24 cellular contexts compared by ENCODE assay signal in genomic region chr11:4154503-4154902, GRCh38. TPM values are rescaled to one million over a fixed set of nuclear protein-coding genes. Genes with fewer than 3 reads are reported as not detected.
DNase-seq lines count a peak whose midpoint lies in the region; FAIRE-seq and TF ChIP-seq lines count a peak whose summit lies in the region.
"Had no signal": no experiment of that assay in that cellular context is flagged by ENCODE, and none has a peak within 500 bp of the region (broad histone marks: within the 10 kb centered on the region; RNA-seq: fewer than 3 reads in every experiment).

No MANE protein-coding gene starts in this region.

- H3K79me2 ChIP-seq in astrocyte (ENCODE audit: insufficient read depth, low read length), result no peaks in the 10 kb centered on the region
- H3K79me2 ChIP-seq in mesendoderm (ENCODE audit: control insufficient read depth, insufficient read depth, low read length), result no peaks in the 10 kb centered on the region

- no peak overlapping the region for H3K4ac ChIP-seq in mesendoderm (ENCODE audit: low read depth, low read length)

- H3K23ac ChIP-seq in mesendoderm (ENCODE audit: low read length), result no peak overlapping the region

- H3K9me3 ChIP-seq in astrocyte (ENCODE audit: insufficient read depth, low read depth, low read length), result no peaks in the 10 kb centered on the region
- no peaks in the 10 kb centered on the region for H3K9me3 ChIP-seq in CD4-positive, alpha-beta memory T cell (ENCODE audit: control insufficient read depth in 1 of 2, low read length in 2 of 2)
- H3K9me3 ChIP-seq: BLaER1, HAP-1 had no signal

- CTCF ChIA-PET in activated CD4-positive, alpha-beta T cell treated with anti-CD3 and anti-CD28 coated beads, Interleukin-2, amount 10 ng/mL, durations not matched to agents 7 days and 5 days (lab: Charles Lee), result no interaction called here
- CTCF ChIA-PET in CD4-positive, alpha-beta memory T cell (lab: Charles Lee; ENCODE audit: partially characterized antibody), result no interaction called here

- FAIRE-seq in astrocyte (lab: Jason Lieb, UNC), result no peak
- FAIRE-seq: A204.1, D721Med, GM12891, GM18507, H54 had no signal

- DNase-seq in ELF-1 (ENCODE audit: low read depth, low spot score), result peak; percentile 76
- DNase-seq in astrocyte (ENCODE audit: low read depth), result no peak
- DNase-seq in mesendoderm, result peak; percentile 17
- no peak for DNase-seq in activated CD4-positive, alpha-beta T cell treated with anti-CD3 and anti-CD28 coated beads, Interleukin-2, amount 10 ng/mL, durations not matched to agents 7 days and 5 days
- no peak for DNase-seq in CD4-positive, alpha-beta memory T cell
- no peak for DNase-seq in activated T-cell treated with anti-CD3 and anti-CD28 coated beads, Interleukin-2, amount 50 U/mL, for 24 hours
- DNase-seq: CD4-positive, CD25-positive, alpha-beta regulatory T cell; CD8-positive, alpha-beta memory T cell; DMS 273 treated with DMSO at 0.1 percent for 48 hours; DMS79; EL; GF-D8; GOT3; HFFc6 had no signal

- no peak overlapping the region for H2BK120ac ChIP-seq in mesendoderm (ENCODE audit: low read depth, low read length)

- H3K36me3 Mint-ChIP-seq in astrocyte (ENCODE audit: low read depth, unreplicated experiment), result no peaks in the 10 kb centered on the region
- H3K36me3 Mint-ChIP-seq in activated CD4-positive, alpha-beta T cell treated with anti-CD3 and anti-CD28 coated beads, Interleukin-2, amount 10 ng/mL, durations not matched to agents 7 days and 5 days (ENCODE audit: low read depth), result no peaks in the 10 kb centered on the region
- H3K36me3 Mint-ChIP-seq in CD4-positive, alpha-beta memory T cell, result peaks cover 0 to 4% of the 10 kb centered on the region in 2 donors
- no peaks in the 10 kb centered on the region for H3K36me3 Mint-ChIP-seq in activated T-cell treated with anti-CD3 and anti-CD28 coated beads, Interleukin-2, amount 50 U/mL, for 24 hours (ENCODE audit: low read depth)
- H3K36me3 Mint-ChIP-seq: CD4-positive, CD25-positive, alpha-beta regulatory T cell had no signal

- no peaks in the 10 kb centered on the region for H4K20me1 ChIP-seq in astrocyte (ENCODE audit: insufficient read depth, low read length)
- H4K20me1 ChIP-seq: BLaER1 had no signal

- TF ChIP-seq CTCF in astrocyte (IDR thresholded peaks at IDR 0.05; ENCODE audit: insufficient read depth, low read depth, low read length), result no peak

- intact Hi-C loops in CD4-positive, alpha-beta memory T cell (cut with micrococcal nuclease), result no loop called here

- no peak overlapping the region for H2BK5ac ChIP-seq in mesendoderm (ENCODE audit: low read length)

- no peak overlapping the region for H3K4me3 Mint-ChIP-seq in astrocyte (ENCODE audit: unreplicated experiment)
- no peak overlapping the region for H3K4me3 Mint-ChIP-seq in activated CD4-positive, alpha-beta T cell treated with anti-CD3 and anti-CD28 coated beads, Interleukin-2, amount 10 ng/mL, durations not matched to agents 7 days and 5 days
- no peak overlapping the region for H3K4me3 Mint-ChIP-seq in CD4-positive, alpha-beta memory T cell
- no peak overlapping the region for H3K4me3 Mint-ChIP-seq in activated T-cell treated with anti-CD3 and anti-CD28 coated beads, Interleukin-2, amount 50 U/mL, for 24 hours
- H3K4me3 Mint-ChIP-seq: B cell; CD4-positive, CD25-positive, alpha-beta regulatory T cell; CD8-positive, alpha-beta memory T cell; HFFc6 had no signal

- H3K27me3 ChIP-seq in astrocyte (ENCODE audit: insufficient read depth, low read length) (no peaks in the 10 kb centered on the region), mesendoderm (ENCODE audit: insufficient read depth, low read length, poor library complexity) (no peaks in the 10 kb centered on the region)
- no peaks in the 10 kb centered on the region for H3K27me3 ChIP-seq in CD4-positive, alpha-beta memory T cell (ENCODE audit: insufficient read depth, low read length)
- H3K27me3 ChIP-seq: BLaER1 had no signal

- no peak overlapping the region for H2AK5ac ChIP-seq in mesendoderm (ENCODE audit: low read length)

- H3K9me3 Mint-ChIP-seq in astrocyte (ENCODE audit: unreplicated experiment), result peaks cover 2% of the 10 kb centered on the region
- H3K9me3 Mint-ChIP-seq in activated CD4-positive, alpha-beta T cell treated with anti-CD3 and anti-CD28 coated beads, Interleukin-2, amount 10 ng/mL, durations not matched to agents 7 days and 5 days, result no peaks in the 10 kb centered on the region
- H3K9me3 Mint-ChIP-seq in CD4-positive, alpha-beta memory T cell, result peaks cover 0 to 4% (median 0%) of the 10 kb centered on the region in 8 donors
- H3K9me3 Mint-ChIP-seq in activated T-cell treated with anti-CD3 and anti-CD28 coated beads, Interleukin-2, amount 50 U/mL, for 24 hours, result no peaks in the 10 kb centered on the region
- H3K9me3 Mint-ChIP-seq: HFFc6 had no signal

- H3K4me2 ChIP-seq in astrocyte (ENCODE audit: low read length) (no peak overlapping the region), mesendoderm (ENCODE audit: low read length) (no peak overlapping the region)
- H3K4me2 ChIP-seq: BLaER1 had no signal

- H3K36me3 ChIP-seq in astrocyte (ENCODE audit: insufficient read depth, low read length), result no peaks in the 10 kb centered on the region
- no peaks in the 10 kb centered on the region for H3K36me3 ChIP-seq in mesendoderm (ENCODE audit: control insufficient read depth, insufficient read depth, low read length)
- no peaks in the 10 kb centered on the region for H3K36me3 ChIP-seq in CD4-positive, alpha-beta memory T cell (ENCODE audit: insufficient read depth, low read length)
- H3K36me3 ChIP-seq: BLaER1, HAP-1 had no signal

- H3K27ac Mint-ChIP-seq in astrocyte (ENCODE audit: unreplicated experiment), result peak overlapping the region; percentile 34
- no peak overlapping the region for H3K27ac Mint-ChIP-seq in activated CD4-positive, alpha-beta T cell treated with anti-CD3 and anti-CD28 coated beads, Interleukin-2, amount 10 ng/mL, durations not matched to agents 7 days and 5 days
- H3K27ac Mint-ChIP-seq in CD4-positive, alpha-beta memory T cell, result no peak overlapping the region
- H3K27ac Mint-ChIP-seq in activated T-cell treated with anti-CD3 and anti-CD28 coated beads, Interleukin-2, amount 50 U/mL, for 24 hours, result no peak overlapping the region
- H3K27ac Mint-ChIP-seq: B cell; CD4-positive, CD25-positive, alpha-beta regulatory T cell; CD8-positive, alpha-beta memory T cell; HFFc6 had no signal

- H3K27me3 Mint-ChIP-seq in astrocyte (ENCODE audit: low read depth, unreplicated experiment), result no peaks in the 10 kb centered on the region
- H3K27me3 Mint-ChIP-seq in activated CD4-positive, alpha-beta T cell treated with anti-CD3 and anti-CD28 coated beads, Interleukin-2, amount 10 ng/mL, durations not matched to agents 7 days and 5 days, result peaks cover 2% of the 10 kb centered on the region
- H3K27me3 Mint-ChIP-seq in CD4-positive, alpha-beta memory T cell, result peaks cover 0 to 2% of the 10 kb centered on the region in 2 donors
- H3K27me3 Mint-ChIP-seq in activated T-cell treated with anti-CD3 and anti-CD28 coated beads, Interleukin-2, amount 50 U/mL, for 24 hours, result no peaks in the 10 kb centered on the region
- H3K27me3 Mint-ChIP-seq: B cell had no signal

- POLR2A ChIA-PET in activated CD4-positive, alpha-beta T cell treated with anti-CD3 and anti-CD28 coated beads, Interleukin-2, amount 10 ng/mL, durations not matched to agents 7 days and 5 days (lab: Charles Lee), result no interaction called here
- POLR2A ChIA-PET in CD4-positive, alpha-beta memory T cell (lab: Charles Lee; ENCODE audit: partially characterized antibody), result no interaction called here

- H3K4me1 ChIP-seq in astrocyte (ENCODE audit: insufficient read depth, low read length) (no peaks in the 10 kb centered on the region), mesendoderm (ENCODE audit: control insufficient read depth, low read depth, low read length) (no peaks in the 10 kb centered on the region)
- H3K4me1 ChIP-seq in CD4-positive, alpha-beta memory T cell (ENCODE audit: insufficient read depth, low read length), result no peaks in the 10 kb centered on the region
- H3K4me1 ChIP-seq: HAP-1 had no signal

- H4K5ac ChIP-seq in mesendoderm (ENCODE audit: low read length), result no peak overlapping the region

- no peak overlapping the region for H3K18ac ChIP-seq in mesendoderm (ENCODE audit: low read length)

- H2BK15ac ChIP-seq in mesendoderm (replicated peaks; ENCODE audit: low read depth), result no peak overlapping the region

- H2AFZ ChIP-seq in astrocyte (ENCODE audit: low read depth, low read length), result no peak overlapping the region

- H3K27ac ChIP-seq in astrocyte (ENCODE audit: low read depth, low read length) (no peak overlapping the region), mesendoderm (ENCODE audit: low read depth, low read length) (no peak overlapping the region)
- H3K27ac ChIP-seq in CD4-positive, alpha-beta memory T cell (ENCODE audit: low read depth, low read length), result no peak overlapping the region
- H3K27ac ChIP-seq: 22Rv1, BLaER1, C4-2B had no signal

- no peaks in the 10 kb centered on the region for H3K79me1 ChIP-seq in mesendoderm (ENCODE audit: low read length)

- no peaks in the 10 kb centered on the region for H3K4me1 Mint-ChIP-seq in astrocyte (ENCODE audit: low read depth, unreplicated experiment)
- H3K4me1 Mint-ChIP-seq in activated CD4-positive, alpha-beta T cell treated with anti-CD3 and anti-CD28 coated beads, Interleukin-2, amount 10 ng/mL, durations not matched to agents 7 days and 5 days, result no peaks in the 10 kb centered on the region
- no peaks in the 10 kb centered on the region for H3K4me1 Mint-ChIP-seq in CD4-positive, alpha-beta memory T cell
- H3K4me1 Mint-ChIP-seq in activated T-cell treated with anti-CD3 and anti-CD28 coated beads, Interleukin-2, amount 50 U/mL, for 24 hours (ENCODE audit: low read depth), result no peaks in the 10 kb centered on the region
- H3K4me1 Mint-ChIP-seq: B cell; CD4-positive, CD25-positive, alpha-beta regulatory T cell; CD8-positive, alpha-beta memory T cell had no signal

- H3K56ac ChIP-seq in mesendoderm (ENCODE audit: low read length), result no peak overlapping the region

- no peak overlapping the region for H4K8ac ChIP-seq in mesendoderm (ENCODE audit: low read depth, low read length)

- H3K4me3 ChIP-seq in astrocyte (ENCODE audit: insufficient read depth, low read depth, low read length) (no peak overlapping the region), mesendoderm (ENCODE audit: low read length) (no peak overlapping the region)
- H3K4me3 ChIP-seq in CD4-positive, alpha-beta memory T cell (ENCODE audit: low read length in 2 of 2), result no peak overlapping the region
- H3K4me3 ChIP-seq: BLaER1, HAP-1 had no signal

- H3K9ac ChIP-seq in astrocyte (ENCODE audit: low read length), result no peak overlapping the region
- no peak overlapping the region for H3K9ac ChIP-seq in mesendoderm (ENCODE audit: low read length)
- H3K9ac ChIP-seq: BLaER1 had no signal

RNA-seq across cellular contexts. Expression of gene RRM1, which starts 59.9 kb away (rescaled TPM):
- total RNA-seq in astrocyte, result 22.0 and 26.2 TPM in 2 replicates
- 76.0 TPM for polyA plus RNA-seq in mesendoderm (2013, experiment 1 of 2)
- polyA plus RNA-seq in mesendoderm (2013, experiment 2 of 2), result 75.9 TPM
- total RNA-seq in activated CD4-positive, alpha-beta T cell treated with anti-CD3 and anti-CD28 coated beads, Interleukin-2, amount 10 ng/mL, durations not matched to agents 7 days and 5 days, result 100 to 1,000 TPM; 177 to 236 TPM
- total RNA-seq in CD4-positive, alpha-beta memory T cell, result 10 to 100 TPM; 38.0 to 40.6 TPM
- polyA plus RNA-seq in CD4-positive, alpha-beta memory T cell, result 10 to 100 TPM; 48.1 to 49.9 TPM

Comparison
In these comparisons a context has a peak if more than half of its experiments do, and no peak if none do; other contexts are left out.
1. DNase-seq: peak in ELF-1 (single experiment) and mesendoderm (single experiment); none in astrocyte (single experiment), activated CD4-positive, alpha-beta T cell treated with anti-CD3 and anti-CD28 coated beads, Interleukin-2, amount 10 ng/mL, durations not matched to agents 7 days and 5 days (single experiment), CD4-positive, alpha-beta memory T cell (0 of 5) and activated T-cell treated with anti-CD3 and anti-CD28 coated beads, Interleukin-2, amount 50 U/mL, for 24 hours (single experiment).